In the genomic region with DNA sequence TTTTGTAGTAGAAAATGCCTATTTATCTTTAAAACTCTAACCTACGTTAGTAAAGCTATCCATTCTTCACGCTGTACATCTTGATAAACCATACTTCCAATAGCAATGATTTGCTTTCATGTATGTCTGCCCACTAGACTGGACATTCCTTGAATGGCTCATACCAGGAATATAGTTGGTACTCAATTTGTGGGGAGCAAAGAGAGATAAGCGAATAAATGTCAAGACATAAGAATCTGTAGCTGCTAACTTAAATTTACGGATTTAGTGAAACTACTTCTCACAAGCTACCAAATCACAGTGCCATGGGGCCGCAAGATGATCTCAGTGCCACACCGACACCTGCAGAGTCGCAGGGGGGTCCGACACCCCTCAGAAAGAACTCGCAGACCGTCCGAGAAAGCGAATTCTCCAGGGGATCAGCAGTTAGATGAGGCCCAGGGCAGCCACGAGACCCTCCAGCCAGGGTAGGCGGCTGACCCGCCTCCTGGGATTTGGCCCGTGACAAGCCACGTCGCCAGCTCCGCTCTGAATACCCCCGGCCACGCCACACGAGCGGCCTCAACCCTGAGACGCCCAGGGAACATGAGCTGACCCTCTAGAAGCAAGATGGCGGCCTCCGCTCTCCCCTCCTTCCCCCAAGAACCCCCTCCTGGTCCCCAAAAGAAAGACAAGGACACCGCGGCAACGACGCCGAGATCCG, we compare ENCODE assay signal across 8 cellular contexts. TPM values are rescaled to one million over a fixed set of nuclear protein-coding genes. Genes with fewer than 3 reads are reported as not detected.
DNase-seq lines count a peak whose midpoint lies in the region; ATAC-seq lines count a peak whose summit lies in the region.

No MANE protein-coding gene starts in this region.

- H3K36me3 Mint-ChIP-seq in T-helper 2 cell treated with Interferon-gamma antibody and Interleukin-4, amounts not matched to agents 5 μg/mL and 100 μg/mL, for 36 hours (ENCODE audit: low read depth), result peaks cover 10% of the 10 kb centered on the region
- H3K36me3 Mint-ChIP-seq in activated naive CD8-positive, alpha-beta T cell treated with anti-CD3 and anti-CD28 coated beads for 36 hours, result peaks cover 11% of the 10 kb centered on the region
- peaks cover 2% of the 10 kb centered on the region for H3K36me3 Mint-ChIP-seq in stimulated activated memory B cell treated with anti-CD40 and anti-IgM and Interleukin-4, amounts not matched to agents 10 μg/mL and 1 μg/mL and 100 μg/mL, for 72 hours

- H3K4me3 Mint-ChIP-seq in T-helper 2 cell treated with Interferon-gamma antibody and Interleukin-4, amounts not matched to agents 5 μg/mL and 100 μg/mL, for 36 hours, result peak overlapping the region; percentile 85
- peak overlapping the region; percentile 83 for H3K4me3 Mint-ChIP-seq in activated naive CD8-positive, alpha-beta T cell treated with anti-CD3 and anti-CD28 coated beads for 36 hours
- H3K4me3 Mint-ChIP-seq in stimulated activated memory B cell treated with anti-CD40 and anti-IgM and Interleukin-4, amounts not matched to agents 10 μg/mL and 1 μg/mL and 100 μg/mL, for 72 hours, result peak overlapping the region; percentile 96

- H3K27ac Mint-ChIP-seq in T-helper 2 cell treated with Interferon-gamma antibody and Interleukin-4, amounts not matched to agents 5 μg/mL and 100 μg/mL, for 36 hours, result peak overlapping the region; percentile 90
- H3K27ac Mint-ChIP-seq in activated naive CD8-positive, alpha-beta T cell treated with anti-CD3 and anti-CD28 coated beads for 36 hours, result peak overlapping the region; percentile 90
- H3K27ac Mint-ChIP-seq in stimulated activated memory B cell treated with anti-CD40 and anti-IgM and Interleukin-4, amounts not matched to agents 10 μg/mL and 1 μg/mL and 100 μg/mL, for 72 hours, result peak overlapping the region; percentile 82

- ATAC-seq in HG03378 (IDR thresholded peaks at IDR 0.05; ENCODE audit: unreplicated experiment), result peak; percentile 12
- peak; percentile 48 for ATAC-seq in stimulated activated memory B cell treated with anti-CD40 and anti-IgM and Interleukin-4, amounts not matched to agents 10 μg/mL and 1 μg/mL and 100 μg/mL, for 72 hours

- DNase-seq in T-helper 2 cell treated with Interferon-gamma antibody and Interleukin-4, amounts not matched to agents 5 μg/mL and 100 μg/mL, for 36 hours (ENCODE audit: low spot score), result no peak
- DNase-seq in T-helper 2 cell, result no peak
- no peak for DNase-seq in activated naive CD8-positive, alpha-beta T cell treated with anti-CD3 and anti-CD28 coated beads for 36 hours
- no peak for DNase-seq in mucosa of gallbladder (ENCODE audit: low spot score)
- no peak for DNase-seq in NCI-H345 (lab: John Stamatoyannopoulos, UW)

- H3K4me3 ChIP-seq in iPS-11a (ENCODE audit: low read depth, low read length), result peak overlapping the region; percentile 82

- no peaks in the 10 kb centered on the region for H3K9me3 Mint-ChIP-seq in T-helper 2 cell treated with Interferon-gamma antibody and Interleukin-4, amounts not matched to agents 5 μg/mL and 100 μg/mL, for 36 hours
- no peaks in the 10 kb centered on the region for H3K9me3 Mint-ChIP-seq in activated naive CD8-positive, alpha-beta T cell treated with anti-CD3 and anti-CD28 coated beads for 36 hours
- H3K9me3 Mint-ChIP-seq in stimulated activated memory B cell treated with anti-CD40 and anti-IgM and Interleukin-4, amounts not matched to agents 10 μg/mL and 1 μg/mL and 100 μg/mL, for 72 hours, result no peaks in the 10 kb centered on the region

- H3K4me1 Mint-ChIP-seq in T-helper 2 cell treated with Interferon-gamma antibody and Interleukin-4, amounts not matched to agents 5 μg/mL and 100 μg/mL, for 36 hours (ENCODE audit: low read depth), result peaks cover 30% of the 10 kb centered on the region
- peaks cover 39% of the 10 kb centered on the region for H3K4me1 Mint-ChIP-seq in activated naive CD8-positive, alpha-beta T cell treated with anti-CD3 and anti-CD28 coated beads for 36 hours
- peaks cover 56% of the 10 kb centered on the region for H3K4me1 Mint-ChIP-seq in stimulated activated memory B cell treated with anti-CD40 and anti-IgM and Interleukin-4, amounts not matched to agents 10 μg/mL and 1 μg/mL and 100 μg/mL, for 72 hours

- H3K27me3 Mint-ChIP-seq in T-helper 2 cell treated with Interferon-gamma antibody and Interleukin-4, amounts not matched to agents 5 μg/mL and 100 μg/mL, for 36 hours (ENCODE audit: low read depth), result peaks cover 2% of the 10 kb centered on the region
- H3K27me3 Mint-ChIP-seq in activated naive CD8-positive, alpha-beta T cell treated with anti-CD3 and anti-CD28 coated beads for 36 hours, result no peaks in the 10 kb centered on the region
- no peaks in the 10 kb centered on the region for H3K27me3 Mint-ChIP-seq in stimulated activated memory B cell treated with anti-CD40 and anti-IgM and Interleukin-4, amounts not matched to agents 10 μg/mL and 1 μg/mL and 100 μg/mL, for 72 hours

RNA-seq across cellular contexts. Expression of gene RALA, which starts 0.6 kb away (rescaled TPM):
- 10 to 100 TPM; 38.0 to 40.6 TPM for total RNA-seq in activated naive CD8-positive, alpha-beta T cell treated with anti-CD3 and anti-CD28 coated beads for 36 hours
- total RNA-seq in mucosa of gallbladder, result 46.7 TPM

RNA-seq across cellular contexts. Expression of gene YAE1, which starts 56.6 kb away (rescaled TPM):
- 10 to 100 TPM; 11.2 to 12.5 TPM for total RNA-seq in activated naive CD8-positive, alpha-beta T cell treated with anti-CD3 and anti-CD28 coated beads for 36 hours
- total RNA-seq in mucosa of gallbladder, result 19.4 TPM
